In the genomic region with DNA sequence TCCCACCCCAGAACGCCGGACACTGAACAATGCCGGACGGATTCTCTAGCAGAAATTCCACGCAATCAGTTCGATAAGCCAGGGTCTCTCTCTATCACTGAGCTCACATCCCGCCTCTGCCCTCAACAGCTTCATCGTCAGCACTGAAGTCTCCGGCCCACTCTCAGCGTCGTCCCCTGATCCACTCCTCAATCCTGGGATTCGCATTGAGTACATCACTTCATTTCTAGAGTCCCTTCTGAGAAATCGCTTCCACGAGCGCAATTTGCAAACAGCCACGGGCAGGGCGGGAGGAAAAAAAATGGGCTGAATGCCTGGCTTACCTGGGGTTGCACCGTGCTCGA, we compare ENCODE assay signal across 8 cellular contexts. TPM values are rescaled to one million over a fixed set of nuclear protein-coding genes. Genes with fewer than 3 reads are reported as not detected.
A peak's percentile ranks its signal among the peaks of the same experiment; 100 is the strongest.
DNase-seq lines count a peak whose midpoint lies in the region; ATAC-seq and TF ChIP-seq lines count a peak whose summit lies in the region.

No MANE protein-coding gene starts in this region.

- peaks cover 12% of the 10 kb centered on the region for H3K36me3 ChIP-seq in neuron (ENCODE audit: insufficient read depth, low read length)

- ATAC-seq in HG03045 (IDR thresholded peaks at IDR 0.05; ENCODE audit: unreplicated experiment) (peak; percentile 5), T-cell (replicated peaks in 1 of 4) (peak; percentile 1 to 8 (median 6)), GM18858 (IDR thresholded peaks at IDR 0.05; ENCODE audit: unreplicated experiment) (no peak)

- peaks cover 58 to 67% (median 58%) of the 10 kb centered on the region in 3 donors for H3K4me1 Mint-ChIP-seq in T-cell

- POLR2A ChIA-PET in T-cell (lab: Charles Lee) = interaction anchor here (0.7 to 1.6 kb wide), 10 partner anchors 11 to 1239 kb away, joined by 3 to 15 read pairs (median 5); no protein-coding TSS in a partner anchor

- no peaks in the 10 kb centered on the region for H3K27me3 Mint-ChIP-seq in T-cell

- peak overlapping the region; percentile 46 for H2AFZ ChIP-seq in neuron (ENCODE audit: low read depth, low read length)

- H3K27ac Mint-ChIP-seq in T-cell = peak overlapping the region; percentile 100

- no peak for TF ChIP-seq CTCF in GM12875 (IDR thresholded peaks at IDR 0.05; ENCODE audit: borderline replicate concordance, insufficient read depth, low read depth, low read length)
- no peak for TF ChIP-seq CTCF in fibroblast of mammary gland (conservative IDR thresholded peaks at IDR 0.05; ENCODE audit: control insufficient read depth, insufficient read depth, low read depth, low read length)

- peak overlapping the region; percentile 75 for H3K4me3 ChIP-seq in GM12875 (ENCODE audit: low read depth, low read length)
- H3K4me3 ChIP-seq in fibroblast of mammary gland (ENCODE audit: control insufficient read depth, low read depth, low read length) = peak overlapping the region; percentile 100
- H3K4me3 ChIP-seq in neuron (ENCODE audit: low read length) = peak overlapping the region; percentile 99

- peak overlapping the region; percentile 96 to 100 (median 99) for H3K4me3 Mint-ChIP-seq in T-cell

- H3K9me3 ChIP-seq in neuron (ENCODE audit: low read length) = no peaks in the 10 kb centered on the region

- H3K36me3 Mint-ChIP-seq in T-cell = peaks cover 24% of the 10 kb centered on the region

- H3K4me1 ChIP-seq in neuron (ENCODE audit: insufficient read depth, low read length) = peaks cover 20% of the 10 kb centered on the region

- DNase-seq in A172 (ENCODE audit: low spot score) = peak; percentile 46
- DNase-seq in T-cell = peak in 4 of 34 experiments; percentile 4 to 16 (median 8)
- peak; percentile 26 for DNase-seq in fibroblast of mammary gland (ENCODE audit: low read depth)
- DNase-seq in DMS114 treated with DMSO at 0.1 percent for 48 hours (lab: John Stamatoyannopoulos, UW; ENCODE audit: unreplicated experiment) = no peak

- no peaks in the 10 kb centered on the region for H3K27me3 ChIP-seq in neuron (ENCODE audit: insufficient read depth, low read length)

- CTCF ChIA-PET in T-cell (lab: Charles Lee) = interaction anchor here (0.5 to 2.0 kb wide), 17 partner anchors 8 to 1474 kb away, joined by 3 to 12 read pairs (median 3); partner anchors contain the start of genes ABI1 (in 1 of the 2), ANKRD26 (in 1 of the 2) and MPP7 (in 1 of the 2)

- H3K9me3 Mint-ChIP-seq in T-cell = no peaks in the 10 kb centered on the region

RNA-seq across cellular contexts. Expression of gene YME1L1, which starts 0.4 kb away (rescaled TPM):
- total RNA-seq in A172 (2014; rRNA removed; shearing (Covaris generic)) = 154 and 174 TPM in 2 replicates
- 100 to 1,000 TPM in 2 of 5 donors, 10 to 100 TPM in 3; 83.5 to 126 (median 88.4) TPM for total RNA-seq in T-cell

RNA-seq across cellular contexts. Expression of gene MASTL, which starts 1.3 kb away (rescaled TPM):
- 42.4 and 42.6 TPM in 2 replicates for total RNA-seq in A172 (2014; rRNA removed; shearing (Covaris generic))
- 10 to 100 TPM in 3 of 5 donors, 1 to 10 TPM in 2; 4.2 to 21.2 (median 10.4) TPM for total RNA-seq in T-cell

RNA-seq across cellular contexts. Expression of gene ANKRD26, which starts 53.5 kb away (rescaled TPM):
- 16.6 and 17.1 TPM in 2 replicates for total RNA-seq in A172 (2014; rRNA removed; shearing (Covaris generic))
- 10 to 100 TPM in 1 of 5 donors, 1 to 10 TPM in 4; 8.9 to 13.0 (median 9.3) TPM for total RNA-seq in T-cell
